In genomic region chr17:43892672-43892975, GRCh38 we compare ENCODE assay signal across 32 cellular contexts. TPM values are rescaled to one million over a fixed set of nuclear protein-coding genes. Genes with fewer than 3 reads are reported as not detected.
"Had no signal": no experiment of that assay in that cellular context is flagged by ENCODE, and none has a peak within 500 bp of the region (broad histone marks: within the 10 kb centered on the region; RNA-seq: fewer than 3 reads in every experiment).

No MANE protein-coding gene starts in this region.

- H3K27ac Mint-ChIP-seq: activated CD4-positive, alpha-beta T cell treated with anti-CD3 and anti-CD28 coated beads for 36 hours; activated naive CD4-positive, alpha-beta T cell treated with anti-CD3 and anti-CD28 coated beads, Interleukin-2, amount 50 U/mL, for 72 hours; activated T-cell treated with anti-CD3 and anti-CD28 coated beads, Interleukin-2, amount 50 U/mL, for 72 hours; mesothelial cell of epicardium; naive B cell; nephron progenitor cell; progenitor cell of endocrine pancreas; stimulated activated naive CD8-positive, alpha-beta T cell treated with anti-CD3 and anti-CD28 coated beads, Interleukin-15, Interleukin-2, amounts not matched to agents 100 ng/mL and 50 ng/mL, for 24 hours; T-cell had no signal

- H3K9me3 Mint-ChIP-seq: activated naive CD4-positive, alpha-beta T cell treated with anti-CD3 and anti-CD28 coated beads, Interleukin-2, amount 50 U/mL, for 72 hours; activated T-cell treated with anti-CD3 and anti-CD28 coated beads, Interleukin-2, amount 50 U/mL, for 72 hours; mesothelial cell of epicardium; naive B cell; nephron progenitor cell; stimulated activated effector memory CD8-positive, alpha-beta T cell treated with anti-CD3 and anti-CD28 coated beads, Interleukin-12 subunit alpha, Interleukin-12 subunit beta, amount 100 ng/mL, for 72 hours; stimulated activated naive CD8-positive, alpha-beta T cell treated with anti-CD3 and anti-CD28 coated beads, Interleukin-15, Interleukin-2, amounts not matched to agents 100 ng/mL and 50 ng/mL, for 24 hours; T-cell had no signal

- DNase-seq: activated CD4-positive, alpha-beta T cell treated with anti-CD3 and anti-CD28 coated beads for 36 hours; activated CD4-positive, CD25-positive, alpha-beta regulatory T cell; activated naive CD4-positive, alpha-beta T cell; activated T-cell treated with anti-CD3 and anti-CD28 coated beads for 4 hours; activated T-cell treated with anti-CD3 and anti-CD28 coated beads, Interleukin-2, amount 50 U/mL, for 72 hours; effector memory CD4-positive, alpha-beta T cell; foreskin melanocyte; kidney; left colon; mammary epithelial cell; naive B cell; nephron progenitor cell; ovary; sigmoid colon; stimulated activated CD4-positive, alpha-beta T cell treated with anti-CD3 and anti-CD28 coated beads, Interleukin-4, amount 100 ng/mL, for 24 hours; T-cell; upper lobe of left lung had no signal

- H3K4me1 Mint-ChIP-seq: activated CD4-positive, alpha-beta T cell treated with anti-CD3 and anti-CD28 coated beads for 36 hours; naive B cell; stimulated activated effector memory CD8-positive, alpha-beta T cell treated with anti-CD3 and anti-CD28 coated beads, Interleukin-12 subunit alpha, Interleukin-12 subunit beta, amount 100 ng/mL, for 72 hours; T-cell had no signal

- H3K4me1 ChIP-seq: sigmoid colon, upper lobe of left lung, vagina had no signal

- H3K27me3 ChIP-seq: ovary, sigmoid colon, upper lobe of left lung, vagina had no signal

- H3K4me3 Mint-ChIP-seq: activated CD4-positive, alpha-beta T cell treated with anti-CD3 and anti-CD28 coated beads for 36 hours; activated T-cell treated with anti-CD3 and anti-CD28 coated beads, Interleukin-2, amount 50 U/mL, for 72 hours; mesothelial cell of epicardium; naive B cell; nephron progenitor cell; stimulated activated effector memory CD8-positive, alpha-beta T cell treated with anti-CD3 and anti-CD28 coated beads, Interleukin-12 subunit alpha, Interleukin-12 subunit beta, amount 100 ng/mL, for 72 hours; stimulated activated naive CD8-positive, alpha-beta T cell treated with anti-CD3 and anti-CD28 coated beads, Interleukin-15, Interleukin-2, amounts not matched to agents 100 ng/mL and 50 ng/mL, for 24 hours; T-cell had no signal

- H3K36me3 ChIP-seq: ovary, upper lobe of left lung, vagina had no signal

- H3K9me3 ChIP-seq: ovary, sigmoid colon, upper lobe of left lung, vagina had no signal

- H3K4me3 ChIP-seq: ovary, sigmoid colon, upper lobe of left lung, vagina had no signal

- FAIRE-seq: colon, endothelial cell of umbilical vein, kidney, small intestine had no signal

- H3K36me3 Mint-ChIP-seq: activated naive CD4-positive, alpha-beta T cell treated with anti-CD3 and anti-CD28 coated beads, Interleukin-2, amount 50 U/mL, for 72 hours; mesothelial cell of epicardium; naive B cell had no signal

- H3K27ac ChIP-seq: ovary, sigmoid colon, upper lobe of left lung, vagina had no signal

RNA-seq across cellular contexts. Expression of gene CD300LG, which starts 45.6 kb away (rescaled TPM):
- total RNA-seq: activated CD4-positive, alpha-beta T cell treated with anti-CD3 and anti-CD28 coated beads for 36 hours; activated naive CD4-positive, alpha-beta T cell treated with anti-CD3 and anti-CD28 coated beads, Interleukin-2, amount 50 U/mL, for 72 hours; activated T-cell treated with anti-CD3 and anti-CD28 coated beads, Interleukin-2, amount 50 U/mL, for 72 hours; dermis microvascular lymphatic vessel endothelial cell; endothelial cell of umbilical vein; glomerular endothelial cell; mammary epithelial cell; mesothelial cell of epicardium; progenitor cell of endocrine pancreas; T-cell; T-helper 2 cell treated with Interferon-gamma antibody and Interleukin-4, amounts not matched to agents 100 ng/mL and 5 ng/mL, for 36 hours had no signal
- polyA plus RNA-seq: endothelial cell of umbilical vein had no signal

RNA-seq across cellular contexts. Expression of gene PPY, which starts 49.7 kb away (rescaled TPM):
- total RNA-seq: activated CD4-positive, alpha-beta T cell treated with anti-CD3 and anti-CD28 coated beads for 36 hours; activated naive CD4-positive, alpha-beta T cell treated with anti-CD3 and anti-CD28 coated beads, Interleukin-2, amount 50 U/mL, for 72 hours; activated T-cell treated with anti-CD3 and anti-CD28 coated beads, Interleukin-2, amount 50 U/mL, for 72 hours; dermis microvascular lymphatic vessel endothelial cell; endothelial cell of umbilical vein; glomerular endothelial cell; kidney; liver; mammary epithelial cell; mesothelial cell of epicardium; ovary; progenitor cell of endocrine pancreas; sigmoid colon; subcutaneous adipose tissue; T-cell; T-helper 2 cell treated with Interferon-gamma antibody and Interleukin-4, amounts not matched to agents 100 ng/mL and 5 ng/mL, for 36 hours; upper lobe of left lung; vagina had no signal
- polyA plus RNA-seq: endothelial cell of umbilical vein, esophagus, liver, mammary epithelial cell, ovary, sigmoid colon, small intestine had no signal

RNA-seq across cellular contexts. Expression of gene MPP3, which starts 59.7 kb away (rescaled TPM):
- total RNA-seq: activated T-cell treated with anti-CD3 and anti-CD28 coated beads, Interleukin-2, amount 50 U/mL, for 72 hours; T-helper 2 cell treated with Interferon-gamma antibody and Interleukin-4, amounts not matched to agents 100 ng/mL and 5 ng/mL, for 36 hours had no signal
